23 cellular contexts compared by ENCODE assay signal in genomic region chr3:74393426-74393825, GRCh38.
"Had no signal": no experiment of that assay in that cellular context is flagged by ENCODE, and none has a peak within 500 bp of the region (broad histone marks: within the 10 kb centered on the region; RNA-seq: fewer than 3 reads in every experiment).

No MANE protein-coding gene starts in this region.

- H3K4me3 ChIP-seq: coronary artery, esophagus squamous epithelium, gastrocnemius medialis, left lung, mucosa of descending colon, neural progenitor cell, right lobe of liver, suprapubic skin, transverse colon, upper lobe of right lung, uterus had no signal

- DNase-seq: effector memory CD8-positive, alpha-beta T cell; erythroblast; esophagus squamous epithelium; gastrocnemius medialis; head of caudate nucleus; kidney; left lung; mesenchymal stem cell; mucosa of descending colon; naive B cell; right lobe of liver; small intestine; stimulated activated CD4-positive, alpha-beta T cell treated with anti-CD3 and anti-CD28 coated beads, Interleukin-15, amount 100 ng/mL, for 24 hours; stimulated activated CD4-positive, alpha-beta T cell treated with anti-CD3 and anti-CD28 coated beads, Interleukin-2, amount 100 ng/mL, for 48 hours; stimulated activated CD8-positive, alpha-beta memory T cell treated with anti-CD3 and anti-CD28 coated beads, Interleukin-4, amount 100 ng/mL, for 48 hours; stimulated activated naive CD4-positive, alpha-beta T cell; stimulated activated naive CD8-positive, alpha-beta T cell treated with anti-CD3 and anti-CD28 coated beads, Interleukin-15, amount 100 ng/mL, for 72 hours; transverse colon; upper lobe of right lung; uterus had no signal
